ENCODE assay signal across 8 cellular contexts in the genomic region with DNA sequence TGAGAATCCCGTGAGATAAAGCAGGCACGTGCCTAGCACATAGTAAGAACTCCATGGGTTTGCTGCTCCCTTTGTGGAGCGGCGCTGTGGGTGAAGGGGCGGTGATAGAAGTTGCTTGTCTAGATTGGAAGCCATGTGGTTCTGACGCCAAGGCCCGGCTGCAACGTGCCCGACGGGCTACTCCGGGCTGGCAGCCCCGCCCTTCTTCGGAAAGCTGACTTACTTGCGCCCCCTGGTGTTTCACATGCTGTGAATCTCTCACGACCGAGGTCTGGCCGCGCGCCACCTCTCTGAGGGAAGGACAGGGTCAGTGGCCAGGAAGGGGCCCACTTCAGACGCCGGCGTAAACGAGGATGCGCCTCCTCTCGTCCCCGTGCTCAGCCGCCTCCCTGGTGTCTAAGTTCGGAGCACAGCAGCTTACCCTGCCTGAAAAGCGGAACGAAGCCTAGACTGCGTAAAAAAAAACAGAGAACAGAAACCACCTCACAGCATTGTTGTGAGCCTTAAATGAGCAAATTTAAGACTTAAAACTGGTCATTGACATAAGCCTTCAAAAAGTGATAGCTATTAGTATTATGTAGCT. TPM values are rescaled to one million over a fixed set of nuclear protein-coding genes. Genes with fewer than 3 reads are reported as not detected.
DNase-seq lines count a peak whose midpoint lies in the region; ATAC-seq, FAIRE-seq and TF ChIP-seq lines count a peak whose summit lies in the region.

No MANE protein-coding gene starts in this region.

- H3K4me3 Mint-ChIP-seq in neural crest cell = peak overlapping the region; percentile 65
- H3K4me3 Mint-ChIP-seq in stimulated activated naive CD8-positive, alpha-beta T cell treated with anti-CD3 and anti-CD28 coated beads, Interleukin-15, amount 100 ng/mL, for 72 hours = peak overlapping the region; percentile 87 to 91

- no peak overlapping the region for H3K27ac ChIP-seq in RWPE2 (ENCODE audit: poor library complexity, severe bottlenecking)

- no peaks in the 10 kb centered on the region for H3K36me3 Mint-ChIP-seq in neural crest cell (ENCODE audit: low read depth)

- peaks cover 20% of the 10 kb centered on the region for H3K4me1 Mint-ChIP-seq in neural crest cell
- H3K4me1 Mint-ChIP-seq in stimulated activated naive CD8-positive, alpha-beta T cell treated with anti-CD3 and anti-CD28 coated beads, Interleukin-15, amount 100 ng/mL, for 72 hours = peaks cover 10% of the 10 kb centered on the region

- peak; percentile 82 for FAIRE-seq in H54 (lab: Jason Lieb, UNC)

- peak; percentile 89 for TF ChIP-seq CTCF in RWPE2 (IDR thresholded peaks at IDR 0.05; ENCODE audit: poor library complexity, severe bottlenecking)
- TF ChIP-seq CTCF in fibroblast of the aortic adventitia (IDR thresholded peaks at IDR 0.05; ENCODE audit: insufficient read depth, low read length) = peak; percentile 78
- TF ChIP-seq CTCF in neural crest cell (conservative IDR thresholded peaks at IDR 0.05) = peak; percentile 95

- peaks cover 5% of the 10 kb centered on the region for H3K27me3 Mint-ChIP-seq in neural crest cell (ENCODE audit: low read depth)
- peaks cover 33% of the 10 kb centered on the region for H3K27me3 Mint-ChIP-seq in stimulated activated naive CD8-positive, alpha-beta T cell treated with anti-CD3 and anti-CD28 coated beads, Interleukin-15, amount 100 ng/mL, for 72 hours

- H3K9me3 Mint-ChIP-seq in neural crest cell = no peaks in the 10 kb centered on the region
- no peaks in the 10 kb centered on the region for H3K9me3 Mint-ChIP-seq in stimulated activated naive CD8-positive, alpha-beta T cell treated with anti-CD3 and anti-CD28 coated beads, Interleukin-15, amount 100 ng/mL, for 72 hours

- peak; percentile 96 for DNase-seq in ELR (ENCODE audit: low read depth)
- peak; percentile 77 for DNase-seq in H54 (ENCODE audit: insufficient read length, low spot score)
- DNase-seq in LoVo (ENCODE audit: low spot score) = peak; percentile 91
- peak; percentile 87 for DNase-seq in RWPE2 (ENCODE audit: low spot score)
- DNase-seq in activated effector memory CD4-positive, alpha-beta T cell treated with Interleukin-2 at 50 U/mL for 16 hours = peak; percentile 73
- DNase-seq in fibroblast of the aortic adventitia (ENCODE audit: low read depth) = peak; percentile 97
- DNase-seq in neural crest cell (ENCODE audit: low read depth, low spot score) = peak; percentile 97
- peak; percentile 84 to 88 for DNase-seq in stimulated activated naive CD8-positive, alpha-beta T cell treated with anti-CD3 and anti-CD28 coated beads, Interleukin-15, amount 100 ng/mL, for 72 hours

- H3K4me1 ChIP-seq in RWPE2 (ENCODE audit: insufficient read depth, poor library complexity, severe bottlenecking) = peaks cover 8% of the 10 kb centered on the region

- H3K4me3 ChIP-seq in RWPE2 (ENCODE audit: severe bottlenecking) (no peak overlapping the region), fibroblast of the aortic adventitia (ENCODE audit: low read depth, low read length) (peak overlapping the region; percentile 61)

- no peaks in the 10 kb centered on the region for H3K27me3 ChIP-seq in RWPE2 (ENCODE audit: insufficient read depth, poor library complexity, severe bottlenecking)

- H3K36me3 ChIP-seq in RWPE2 (ENCODE audit: low read depth) = no peaks in the 10 kb centered on the region

- ATAC-seq in RWPE2 (ENCODE audit: low read depth) = peak; percentile 80
- ATAC-seq in stimulated activated naive CD8-positive, alpha-beta T cell treated with anti-CD3 and anti-CD28 coated beads, Interleukin-15, amount 100 ng/mL, for 72 hours = peak; percentile 95

- TF ChIP-seq POLR2A in H54 (IDR thresholded peaks at IDR 0.05; ENCODE audit: low read depth, low read length) = no peak

- H3K9me3 ChIP-seq in RWPE2 (ENCODE audit: severe bottlenecking) = no peaks in the 10 kb centered on the region

- H3K27ac Mint-ChIP-seq in neural crest cell (ENCODE audit: unreplicated experiment) = peak overlapping the region; percentile 90
- H3K27ac Mint-ChIP-seq in stimulated activated naive CD8-positive, alpha-beta T cell treated with anti-CD3 and anti-CD28 coated beads, Interleukin-15, amount 100 ng/mL, for 72 hours = peak overlapping the region in 1 of 2 donors; percentile 87

RNA-seq across cellular contexts. Expression of a gene that starts 42.6 kb away (rescaled TPM):
- total RNA-seq in fibroblast of the aortic adventitia (ENCODE audit: low replicate concordance) (1.8 and 2.4 TPM in 2 replicates), neural crest cell (1.3 and 1.5 TPM in 2 replicates)
